ENCODE assay signal across 8 cellular contexts in genomic region chr5:155004138-155004744, GRCh38. TPM values are rescaled to one million over a fixed set of nuclear protein-coding genes. Genes with fewer than 3 reads are reported as not detected.
DNase-seq lines count a peak whose midpoint lies in the region; ATAC-seq and TF ChIP-seq lines count a peak whose summit lies in the region.

No MANE protein-coding gene starts in this region.

- H3K4me3 ChIP-seq in vagina, result no peak overlapping the region

- ATAC-seq in activated T-helper 17 cell treated with anti-CD3 and anti-CD28 coated beads, Interleukin-2, amount 50 U/mL, for 72 hours (replicated peaks), result peak; percentile 38
- no peak for ATAC-seq in GM21390 (IDR thresholded peaks at IDR 0.05; ENCODE audit: unreplicated experiment)

- no peaks in the 10 kb centered on the region for H3K27me3 ChIP-seq in vagina

- H3K9me3 Mint-ChIP-seq in HFFc6, result no peaks in the 10 kb centered on the region
- no peaks in the 10 kb centered on the region for H3K9me3 Mint-ChIP-seq in activated T-helper 17 cell treated with anti-CD3 and anti-CD28 coated beads, Interleukin-2, amount 50 U/mL, for 72 hours

- intact Hi-C loops in vagina (cut with DNase I), result no loop called here

- H3K4me1 ChIP-seq in vagina, result no peaks in the 10 kb centered on the region

- peaks cover 15% of the 10 kb centered on the region for H3K27me3 Mint-ChIP-seq in HFFc6 (ENCODE audit: insufficient read depth)
- peaks cover 31% of the 10 kb centered on the region for H3K27me3 Mint-ChIP-seq in activated T-helper 17 cell treated with anti-CD3 and anti-CD28 coated beads, Interleukin-2, amount 50 U/mL, for 72 hours

- peaks cover 11% of the 10 kb centered on the region for H3K4me1 Mint-ChIP-seq in HFFc6 (ENCODE audit: low read depth)
- H3K4me1 Mint-ChIP-seq in activated T-helper 17 cell treated with anti-CD3 and anti-CD28 coated beads, Interleukin-2, amount 50 U/mL, for 72 hours, result no peaks in the 10 kb centered on the region

- H3K4me3 Mint-ChIP-seq in HFFc6, result no peak overlapping the region
- no peak overlapping the region for H3K4me3 Mint-ChIP-seq in activated T-helper 17 cell treated with anti-CD3 and anti-CD28 coated beads, Interleukin-2, amount 50 U/mL, for 72 hours

- no peak for TF ChIP-seq POLR2A in vagina (IDR thresholded peaks at IDR 0.05)

- TF ChIP-seq CTCF in C4-2B (conservative IDR thresholded peaks at IDR 0.05) (peak; percentile 65), HFFc6 (IDR thresholded peaks at IDR 0.05) (peak; percentile 73), vagina (IDR thresholded peaks at IDR 0.05) (no peak)

- DNase-seq in HFFc6, result no peak
- DNase-seq in kidney tubule cell (ENCODE audit: low spot score), result peak; percentile 35
- no peak for DNase-seq in vagina (ENCODE audit: extremely low spot score in 2 of 2)
- no peak for DNase-seq in COLO829 (ENCODE audit: low spot score)
- no peak for DNase-seq in HuH-7 (ENCODE audit: low spot score)

- H3K36me3 ChIP-seq in vagina, result no peaks in the 10 kb centered on the region

- no peak overlapping the region for H3K27ac Mint-ChIP-seq in HFFc6
- H3K27ac Mint-ChIP-seq in activated T-helper 17 cell treated with anti-CD3 and anti-CD28 coated beads, Interleukin-2, amount 50 U/mL, for 72 hours, result no peak overlapping the region

- H3K36me3 Mint-ChIP-seq in HFFc6 (ENCODE audit: low read depth), result no peaks in the 10 kb centered on the region
- H3K36me3 Mint-ChIP-seq in activated T-helper 17 cell treated with anti-CD3 and anti-CD28 coated beads, Interleukin-2, amount 50 U/mL, for 72 hours (ENCODE audit: low read depth), result no peaks in the 10 kb centered on the region

- no peaks in the 10 kb centered on the region for H3K9me3 ChIP-seq in vagina

- H3K27ac ChIP-seq in C4-2B (no peak overlapping the region), vagina (no peak overlapping the region)

RNA-seq across cellular contexts. Expression of gene KIF4B, which starts 9.3 kb away (rescaled TPM):
- total RNA-seq in HFFc6 (2021; fragmentation: NEBNext Ultra II Directional; extraction: Animal tissue kit (Norgen Biotek cat#: 25700)), result under 1 TPM; 0.05 to 0.21 (median 0.13) TPM
- under 1 TPM in 1 of 2 donors, not detected in 1; 0.32 TPM for total RNA-seq in activated T-helper 17 cell treated with anti-CD3 and anti-CD28 coated beads, Interleukin-2, amount 50 U/mL, for 72 hours
- not detected for total RNA-seq in vagina

Comparison
In these comparisons a context has a peak if more than half of its experiments do, and no peak if none do; other contexts are left out.
1. CTCF ChIP-seq: peak in C4-2B (single experiment) and HFFc6 (single experiment); none in vagina (0 of 3).